Comparison of ENCODE assay signal across 9 cellular contexts in the genomic region with DNA sequence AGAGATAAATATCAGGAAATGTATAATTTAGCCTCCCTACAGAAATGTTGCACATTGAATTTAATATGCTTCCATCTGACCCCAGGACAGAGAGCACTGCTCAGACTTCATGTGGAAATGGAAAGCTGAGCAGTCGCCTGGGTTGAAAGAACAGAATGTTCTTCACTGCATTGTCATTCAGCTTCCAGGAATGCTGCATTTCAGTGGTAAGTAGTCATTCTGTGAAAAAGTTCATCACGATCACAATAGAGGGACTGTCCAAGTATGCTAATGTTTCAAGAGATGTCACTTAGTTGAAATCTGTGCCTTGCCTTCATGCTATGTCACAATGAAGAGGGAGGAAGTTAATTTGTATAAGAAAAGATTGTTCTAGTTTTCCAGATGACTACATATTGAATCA.
DNase-seq lines count a peak whose midpoint lies in the region; ATAC-seq and TF ChIP-seq lines count a peak whose summit lies in the region.
"Had no signal": no experiment of that assay in that cellular context is flagged by ENCODE, and none has a peak within 500 bp of the region (broad histone marks: within the 10 kb centered on the region; RNA-seq: fewer than 3 reads in every experiment).

No MANE protein-coding gene starts in this region.

- no peak overlapping the region for H3K27ac Mint-ChIP-seq in mesothelial cell of epicardium

- no peak overlapping the region for H3K4ac ChIP-seq in neuronal stem cell (ENCODE audit: low read length)

- no peak overlapping the region for H3K18ac ChIP-seq in neuronal stem cell (ENCODE audit: low read length)

- no CpG with 5 or more reads among the region's 2 CpGs for WGBS in neuronal stem cell (ENCODE audit: extremely low coverage in 2 of 2, insufficient read length in 2 of 2, insufficient replicate concordance in 1 of 2), 2 donors

- no peak overlapping the region for H2BK5ac ChIP-seq in neuronal stem cell (ENCODE audit: low read length)

- peak; percentile 67 for ATAC-seq in GM18858 (IDR thresholded peaks at IDR 0.05; ENCODE audit: unreplicated experiment)
- peak; percentile 52 for ATAC-seq in HG02981 (IDR thresholded peaks at IDR 0.05; ENCODE audit: unreplicated experiment)

- no peak overlapping the region for H2BK15ac ChIP-seq in neuronal stem cell (ENCODE audit: low read length)

- H3K27me3 Mint-ChIP-seq in mesothelial cell of epicardium (ENCODE audit: low read depth), result no peaks in the 10 kb centered on the region

- no peaks in the 10 kb centered on the region for H3K4me1 Mint-ChIP-seq in mesothelial cell of epicardium

- no peak overlapping the region for H3K4me3 Mint-ChIP-seq in mesothelial cell of epicardium

- H4K91ac ChIP-seq in neuronal stem cell (ENCODE audit: low read depth, low read length, poor library complexity), result no peak overlapping the region

- no peak overlapping the region for H2BK120ac ChIP-seq in neuronal stem cell (ENCODE audit: low read depth, low read length)

- H3K9me3 ChIP-seq in neuronal stem cell (replicated peaks in 1 of 2; ENCODE audit: control insufficient read depth in 2 of 2, insufficient read depth in 1 of 2, low read depth in 1 of 2, low read length in 2 of 2), result no peaks in the 10 kb centered on the region

- peaks cover 22 to 55% of the 10 kb centered on the region in 2 donors for H3K4me1 ChIP-seq in neuronal stem cell (ENCODE audit: control insufficient read depth in 2 of 2, insufficient read depth in 1 of 2, low read depth in 1 of 2, low read length in 2 of 2)

- no peak overlapping the region for H2AK5ac ChIP-seq in neuronal stem cell (ENCODE audit: low read depth, low read length)

- H2AFZ ChIP-seq in neuronal stem cell (ENCODE audit: low read length), result no peak overlapping the region

- H3K36me3 ChIP-seq in neuronal stem cell (replicated peaks in 1 of 2; ENCODE audit: control insufficient read depth in 2 of 2, insufficient read depth in 2 of 2, low read length in 2 of 2), result no peaks in the 10 kb centered on the region
- H3K36me3 ChIP-seq: cardiac muscle cell had no signal

- no peak for TF ChIP-seq CTCF in cardiac fibroblast (IDR thresholded peaks at IDR 0.05; ENCODE audit: low read depth, low read length)
- no peak for TF ChIP-seq CTCF in mesothelial cell of epicardium (IDR thresholded peaks at IDR 0.05; ENCODE audit: unreplicated experiment)

- DNase-seq in cardiac fibroblast (ENCODE audit: low read depth in 2 of 2) (peak; percentile 85 to 96), neuronal stem cell (ENCODE audit: low spot score) (no peak), DMS79 (lab: John Stamatoyannopoulos, UW) (no peak), cerebellar nuclear complex (lab: John Stamatoyannopoulos, UW) (no peak), NCI-H2107 treated with DMSO at 0.1 percent for 48 hours (lab: John Stamatoyannopoulos, UW; ENCODE audit: unreplicated experiment) (no peak), mesothelial cell of epicardium (ENCODE audit: low spot score in 2 of 2, unreplicated experiment in 2 of 2) (no peak)

- H3K36me3 Mint-ChIP-seq in mesothelial cell of epicardium, result no peaks in the 10 kb centered on the region

- H3K4me2 ChIP-seq in neuronal stem cell (ENCODE audit: insufficient read depth, low read length, poor library complexity, severe bottlenecking), result no peak overlapping the region

- H3K27ac ChIP-seq in neuronal stem cell (replicated peaks; ENCODE audit: low read length), result peak overlapping the region; percentile 28
- H3K27ac ChIP-seq: cardiac muscle cell had no signal

- peaks cover 2% of the 10 kb centered on the region for H3K79me1 ChIP-seq in neuronal stem cell (ENCODE audit: low read depth, low read length)

- no peak overlapping the region for H3K14ac ChIP-seq in neuronal stem cell (ENCODE audit: low read length)

- no peaks in the 10 kb centered on the region for H3K27me3 ChIP-seq in neuronal stem cell (ENCODE audit: control insufficient read depth in 3 of 3, insufficient read depth in 3 of 3, low read depth in 1 of 3, low read length in 3 of 3)
- H3K27me3 ChIP-seq: cardiac muscle cell had no signal

- H3K23ac ChIP-seq in neuronal stem cell (ENCODE audit: low read depth, low read length, poor library complexity), result no peak overlapping the region

- H3K4me3 ChIP-seq in cardiac fibroblast (replicated peaks in 1 of 2; ENCODE audit: low read depth in 2 of 2, low read length in 2 of 2) (no peak overlapping the region), neuronal stem cell (ENCODE audit: low read length in 2 of 2) (no peak overlapping the region)
- H3K4me3 ChIP-seq: cardiac muscle cell had no signal

- H4K8ac ChIP-seq in neuronal stem cell (ENCODE audit: low read depth, low read length), result no peak overlapping the region

- no peaks in the 10 kb centered on the region for H3K9me3 Mint-ChIP-seq in mesothelial cell of epicardium

- no peak overlapping the region for H2BK12ac ChIP-seq in neuronal stem cell (ENCODE audit: low read length)

- H3K9ac ChIP-seq in neuronal stem cell (ENCODE audit: low read depth, low read length, poor library complexity), result no peak overlapping the region

Comparison
In these comparisons a context has a peak if more than half of its experiments do, and no peak if none do; other contexts are left out.
1. DNase-seq: peak in cardiac fibroblast (2 of 2); none in neuronal stem cell (single experiment), DMS79 (single experiment), cerebellar nuclear complex (0 of 2), NCI-H2107 treated with DMSO at 0.1 percent for 48 hours (single experiment) and mesothelial cell of epicardium (0 of 2).